7 cellular contexts compared by ENCODE assay signal in genomic region chr13:49690133-49690989, GRCh38. TPM values are rescaled to one million over a fixed set of nuclear protein-coding genes. Genes with fewer than 3 reads are reported as not detected.
DNase-seq lines count a peak whose midpoint lies in the region; ATAC-seq and TF ChIP-seq lines count a peak whose summit lies in the region.

No MANE protein-coding gene starts in this region.

- H3K9me3 ChIP-seq in left ventricle myocardium inferior (replicated peaks) = no peaks in the 10 kb centered on the region

- no peak for TF ChIP-seq CTCF in left ventricle myocardium inferior (IDR thresholded peaks at IDR 0.05; ENCODE audit: borderline replicate concordance)

- H3K4me3 ChIP-seq in left ventricle myocardium inferior = peak overlapping the region; percentile 83
- peak overlapping the region; percentile 78 for H3K4me3 ChIP-seq in skeletal muscle cell (ENCODE audit: low read depth, low read length)

- H3K9me3 Mint-ChIP-seq in activated CD4-positive, alpha-beta memory T cell treated with anti-CD3 and anti-CD28 coated beads for 36 hours = no peaks in the 10 kb centered on the region

- DNase-seq in ELR (ENCODE audit: low read depth) = peak; percentile 61
- no peak for DNase-seq in activated CD4-positive, alpha-beta memory T cell treated with anti-CD3 and anti-CD28 coated beads for 36 hours
- no peak for DNase-seq in left ventricle myocardium inferior
- DNase-seq in skeletal muscle cell (ENCODE audit: low read depth) = no peak
- no peak for DNase-seq in ecto neural progenitor cell (ENCODE audit: low spot score)

- peak overlapping the region; percentile 83 for H3K4me3 Mint-ChIP-seq in activated CD4-positive, alpha-beta memory T cell treated with anti-CD3 and anti-CD28 coated beads for 36 hours

- intact Hi-C loops in activated CD4-positive, alpha-beta memory T cell treated with anti-CD3 and anti-CD28 coated beads for 36 hours (cut with micrococcal nuclease) = loop anchor here (5.0 kb wide), 2 partner anchors 247 to 248 kb away; partner anchors contain the start of genes CAB39L, SETDB2 and SPRYD7
- intact Hi-C loops in left ventricle myocardium inferior (cut with micrococcal nuclease) = loop anchor here (10.0 kb wide), 1 partner anchor 104 kb away; the partner anchor contains the start of gene KPNA3

- POLR2A ChIA-PET in activated CD4-positive, alpha-beta memory T cell treated with anti-CD3 and anti-CD28 coated beads for 36 hours (lab: Charles Lee) = interaction anchor here (0.6 to 2.3 kb wide), 3 partner anchors 102 to 394 kb away, joined by 3 to 24 read pairs (median 3); partner anchors contain the start of gene KPNA3

- no peaks in the 10 kb centered on the region for H3K27me3 ChIP-seq in left ventricle myocardium inferior (ENCODE audit: low read depth)

- H3K27me3 Mint-ChIP-seq in activated CD4-positive, alpha-beta memory T cell treated with anti-CD3 and anti-CD28 coated beads for 36 hours = no peaks in the 10 kb centered on the region

- ATAC-seq in GM19463 (IDR thresholded peaks at IDR 0.05; ENCODE audit: unreplicated experiment) (peak; percentile 15), HG03460 (IDR thresholded peaks at IDR 0.05; ENCODE audit: unreplicated experiment) (peak; percentile 24)

- H3K4me1 ChIP-seq in left ventricle myocardium inferior = peaks cover 18% of the 10 kb centered on the region

- no peak overlapping the region for H3K27ac Mint-ChIP-seq in activated CD4-positive, alpha-beta memory T cell treated with anti-CD3 and anti-CD28 coated beads for 36 hours

- peak overlapping the region; percentile 84 for H3K27ac ChIP-seq in left ventricle myocardium inferior (replicated peaks)

- H3K4me1 Mint-ChIP-seq in activated CD4-positive, alpha-beta memory T cell treated with anti-CD3 and anti-CD28 coated beads for 36 hours (ENCODE audit: low read depth) = peaks cover 15% of the 10 kb centered on the region

- peaks cover 5% of the 10 kb centered on the region for H3K36me3 Mint-ChIP-seq in activated CD4-positive, alpha-beta memory T cell treated with anti-CD3 and anti-CD28 coated beads for 36 hours

- CTCF ChIA-PET in activated CD4-positive, alpha-beta memory T cell treated with anti-CD3 and anti-CD28 coated beads for 36 hours (lab: Charles Lee) = interaction anchor here (1.0 to 1.6 kb wide), 4 partner anchors 20 to 246 kb away, joined by 3 to 5 read pairs (median 4); partner anchors contain the start of genes KPNA3 and SPRYD7

- H3K36me3 ChIP-seq in left ventricle myocardium inferior = no peaks in the 10 kb centered on the region

RNA-seq across cellular contexts. Expression of gene EBPL, which starts 0.9 kb away (rescaled TPM):
- total RNA-seq in activated CD4-positive, alpha-beta memory T cell treated with anti-CD3 and anti-CD28 coated beads for 36 hours = 10 to 100 TPM; 36.1 to 36.2 TPM
- total RNA-seq in left ventricle myocardium inferior = 6.0 TPM
